Comparison of ENCODE assay signal across 21 cellular contexts in genomic region chr19:16562608-16563025, GRCh38. TPM values are rescaled to one million over a fixed set of nuclear protein-coding genes. Genes with fewer than 3 reads are reported as not detected.
DNase-seq lines count a peak whose midpoint lies in the region; ATAC-seq and TF ChIP-seq lines count a peak whose summit lies in the region.
"Had no signal": no experiment of that assay in that cellular context is flagged by ENCODE, and none has a peak within 500 bp of the region (broad histone marks: within the 10 kb centered on the region; RNA-seq: fewer than 3 reads in every experiment).

No MANE protein-coding gene starts in this region.

- no peaks in the 10 kb centered on the region for H3K9me3 ChIP-seq in OCI-LY7 (ENCODE audit: low read length)
- H3K9me3 ChIP-seq in prostate gland: no peaks in the 10 kb centered on the region
- H3K9me3 ChIP-seq: BE2C, Caco-2 had no signal

- H3K36me3 ChIP-seq in OCI-LY7 (ENCODE audit: insufficient read depth, low read length) (peaks cover 87% of the 10 kb centered on the region), prostate gland (peaks cover 0 to 18% of the 10 kb centered on the region in 2 donors)

- POLR2A ChIA-PET in OCI-LY7 (lab: Charles Lee): no interaction called here
- POLR2A ChIA-PET in activated B cell treated with CpG ODN at 0.5 μM for 24 hours (lab: Charles Lee): no interaction called here

- no peak for ATAC-seq in activated B cell treated with CpG ODN at 0.5 μM for 24 hours (ENCODE audit: low read depth)
- ATAC-seq in GM21367 (IDR thresholded peaks at IDR 0.05; ENCODE audit: unreplicated experiment): no peak

- H3K4me2 ChIP-seq in OCI-LY7 (ENCODE audit: low read length): no peak overlapping the region
- H3K4me2 ChIP-seq: BLaER1 had no signal

- CTCF ChIA-PET in activated naive CD4-positive, alpha-beta T cell treated with anti-CD3 and anti-CD28 coated beads for 36 hours (lab: Charles Lee): interaction anchor here (0.7 kb wide), 1 partner anchor 25 kb away, joined by 5 read pairs; no protein-coding TSS in a partner anchor
- CTCF ChIA-PET in OCI-LY7 (lab: Charles Lee; ENCODE audit: unreplicated experiment): no interaction called here
- CTCF ChIA-PET in activated B cell treated with CpG ODN at 0.5 μM for 24 hours (lab: Charles Lee): interaction anchor here (0.7 kb wide), 1 partner anchor 152 kb away, joined by 3 read pairs; no protein-coding TSS in a partner anchor

- TF ChIP-seq CTCF in OCI-LY7 (conservative IDR thresholded peaks at IDR 0.05; ENCODE audit: low read length): no peak
- no peak for TF ChIP-seq CTCF in activated B cell treated with CpG ODN at 0.5 μM for 24 hours (IDR thresholded peaks at IDR 0.05)
- no peak for TF ChIP-seq CTCF in prostate gland (IDR thresholded peaks at IDR 0.05)

- H3K9me2 ChIP-seq in OCI-LY7 (ENCODE audit: insufficient read depth, low read length): no peaks in the 10 kb centered on the region

- no peaks in the 10 kb centered on the region for H3K27me3 ChIP-seq in prostate gland (replicated peaks; ENCODE audit: insufficient read depth)
- H3K27me3 ChIP-seq: BE2C, BLaER1 had no signal

- WGBS in prostate gland: 95% methylated on average over 6 of the region's 6 CpGs

- intact Hi-C loops in activated naive CD4-positive, alpha-beta T cell treated with anti-CD3 and anti-CD28 coated beads for 36 hours (cut with micrococcal nuclease): no loop called here
- intact Hi-C loops in OCI-LY7 (cut with micrococcal nuclease; ENCODE audit: unreplicated experiment): no loop called here
- intact Hi-C loops in activated B cell treated with CpG ODN at 0.5 μM for 24 hours (cut with micrococcal nuclease): no loop called here
- intact Hi-C loops in prostate gland (cut with DNase I): no loop called here

- no peaks in the 10 kb centered on the region for H4K20me1 ChIP-seq in OCI-LY7 (ENCODE audit: insufficient read depth, low read length)
- H4K20me1 ChIP-seq: BLaER1 had no signal

- H3K4me1 Mint-ChIP-seq in activated naive CD4-positive, alpha-beta T cell treated with anti-CD3 and anti-CD28 coated beads for 36 hours (ENCODE audit: low read depth): peaks cover 12% of the 10 kb centered on the region
- peaks cover 11% of the 10 kb centered on the region for H3K4me1 Mint-ChIP-seq in activated B cell treated with CpG ODN at 0.5 μM for 24 hours

- no peaks in the 10 kb centered on the region for H3K4me1 ChIP-seq in OCI-LY7 (ENCODE audit: insufficient read depth, low read length, poor library complexity, severe bottlenecking)
- H3K4me1 ChIP-seq in prostate gland (replicated peaks): peaks cover 11% of the 10 kb centered on the region
- H3K4me1 ChIP-seq: BE2C had no signal

- no peak overlapping the region for H3K4me3 Mint-ChIP-seq in activated naive CD4-positive, alpha-beta T cell treated with anti-CD3 and anti-CD28 coated beads for 36 hours
- no peak overlapping the region for H3K4me3 Mint-ChIP-seq in activated B cell treated with CpG ODN at 0.5 μM for 24 hours
- H3K4me3 Mint-ChIP-seq: CD14-positive monocyte; CD4-positive, alpha-beta memory T cell had no signal

- peaks cover 41% of the 10 kb centered on the region for H3K36me3 Mint-ChIP-seq in activated naive CD4-positive, alpha-beta T cell treated with anti-CD3 and anti-CD28 coated beads for 36 hours (ENCODE audit: low read depth)
- H3K36me3 Mint-ChIP-seq in activated B cell treated with CpG ODN at 0.5 μM for 24 hours (ENCODE audit: low read depth): peaks cover 61% of the 10 kb centered on the region

- H3K4me3 ChIP-seq in OCI-LY7 (ENCODE audit: low read depth, low read length, poor library complexity, severe bottlenecking): no peak overlapping the region
- H3K4me3 ChIP-seq in prostate gland: no peak overlapping the region
- H3K4me3 ChIP-seq: BLaER1 had no signal

- TF ChIP-seq POLR2A in prostate gland (IDR thresholded peaks at IDR 0.05): no peak

- no peaks in the 10 kb centered on the region for H3K27me3 Mint-ChIP-seq in activated naive CD4-positive, alpha-beta T cell treated with anti-CD3 and anti-CD28 coated beads for 36 hours (ENCODE audit: low read depth)
- H3K27me3 Mint-ChIP-seq in activated B cell treated with CpG ODN at 0.5 μM for 24 hours: no peaks in the 10 kb centered on the region
- H3K27me3 Mint-ChIP-seq: CD4-positive, alpha-beta memory T cell; CD4-positive, CD25-positive, alpha-beta regulatory T cell had no signal

- H3K27ac Mint-ChIP-seq in activated naive CD4-positive, alpha-beta T cell treated with anti-CD3 and anti-CD28 coated beads for 36 hours: peak overlapping the region; percentile 50
- H3K27ac Mint-ChIP-seq in activated B cell treated with CpG ODN at 0.5 μM for 24 hours: peak overlapping the region; percentile 53

- no peaks in the 10 kb centered on the region for H3K9me3 Mint-ChIP-seq in activated naive CD4-positive, alpha-beta T cell treated with anti-CD3 and anti-CD28 coated beads for 36 hours
- H3K9me3 Mint-ChIP-seq in activated B cell treated with CpG ODN at 0.5 μM for 24 hours: no peaks in the 10 kb centered on the region
- H3K9me3 Mint-ChIP-seq: CD4-positive, alpha-beta memory T cell; CD4-positive, CD25-positive, alpha-beta regulatory T cell had no signal

- no peaks in the 10 kb centered on the region for H3K79me2 ChIP-seq in OCI-LY7 (ENCODE audit: insufficient read depth, low read depth, low read length)

- no peak for DNase-seq in activated naive CD4-positive, alpha-beta T cell treated with anti-CD3 and anti-CD28 coated beads for 36 hours
- DNase-seq in activated naive CD4-positive, alpha-beta T cell treated with anti-CD3 and anti-CD28 coated beads, Interleukin-2, amount 50 U/mL, for 16 hours: no peak
- DNase-seq in OCI-LY7 (ENCODE audit: low spot score): no peak
- DNase-seq in activated B cell treated with CpG ODN at 0.5 μM for 24 hours: no peak
- DNase-seq in prostate gland (ENCODE audit: low spot score): no peak
- DNase-seq in RPMI8226: no peak
- no peak for DNase-seq in GF-D8 (lab: John Stamatoyannopoulos, UW)
- DNase-seq: 8988T; ACHN; BE2C; C1 segment of cervical spinal cord; Caco-2; Calu3; CD4-positive, alpha-beta memory T cell; CD4-positive, CD25-positive, alpha-beta regulatory T cell; DND-41; EL; GDM1 had no signal

- TSS peak; percentile 33 for BruUV-seq in OCI-LY7 (replicated peaks; lab: Mats Ljungman, UMichigan)

- no peak overlapping the region for H2AFZ ChIP-seq in OCI-LY7 (ENCODE audit: low read length)

- H3K27ac ChIP-seq in OCI-LY7 (ENCODE audit: low read depth, low read length, poor library complexity, severe bottlenecking) (no peak overlapping the region), prostate gland (peak overlapping the region; percentile 8 to 85)
- H3K27ac ChIP-seq: BLaER1 had no signal

RNA-seq across cellular contexts. Expression of gene SLC35E1, which starts 9.6 kb away (rescaled TPM):
- total RNA-seq in activated naive CD4-positive, alpha-beta T cell treated with anti-CD3 and anti-CD28 coated beads for 36 hours: 10 to 100 TPM; 21.7 to 22.1 TPM
- total RNA-seq in OCI-LY7 (2014; rRNA removed; shearing (Covaris generic)): 17.3 and 21.1 TPM in 2 replicates
- total RNA-seq in OCI-LY7 (2022): 37.2 and 41.2 TPM in 2 replicates
- 41.6 and 51.7 TPM in 2 replicates for total RNA-seq in activated B cell treated with CpG ODN at 0.5 μM for 24 hours
- total RNA-seq in prostate gland: 10 to 100 TPM; 42.0 to 69.1 TPM

RNA-seq across cellular contexts. Expression of gene CHERP, which starts 20.4 kb away (rescaled TPM):
- total RNA-seq in activated naive CD4-positive, alpha-beta T cell treated with anti-CD3 and anti-CD28 coated beads for 36 hours: 10 to 100 TPM; 54.4 to 54.7 TPM
- total RNA-seq in OCI-LY7 (2014; rRNA removed; shearing (Covaris generic)): 14.6 and 15.6 TPM in 2 replicates
- 87.1 and 87.2 TPM in 2 replicates for total RNA-seq in OCI-LY7 (2022)
- 70.9 and 89.3 TPM in 2 replicates for total RNA-seq in activated B cell treated with CpG ODN at 0.5 μM for 24 hours
- total RNA-seq in prostate gland: 10 to 100 TPM; 20.9 to 32.7 TPM
